Comparison of ENCODE assay signal across 31 cellular contexts in genomic region chr21:45911806-45912325, GRCh38.
"Had no signal": no experiment of that assay in that cellular context is flagged by ENCODE, and none has a peak within 500 bp of the region (broad histone marks: within the 10 kb centered on the region; RNA-seq: fewer than 3 reads in every experiment).

No MANE protein-coding gene starts in this region.

- H3K4me1 ChIP-seq: ascending aorta, colonic mucosa, foreskin keratinocyte, gastrocnemius medialis had no signal

- H3K4me3 ChIP-seq: ascending aorta, breast epithelium, cardiac muscle cell, colonic mucosa, gastrocnemius medialis had no signal

- H3K4me1 Mint-ChIP-seq: activated CD4-positive, alpha-beta T cell treated with anti-CD3 and anti-CD28 coated beads, Interleukin-2, amount 10 ng/mL, durations not matched to agents 24 days and 14 days; activated naive CD8-positive, alpha-beta T cell treated with anti-CD3 and anti-CD28 coated beads, Interleukin-2, amount 10 ng/mL, durations not matched to agents 7 days and 5 days; endodermal cell had no signal

- ATAC-seq: activated CD4-positive, alpha-beta T cell treated with anti-CD3 and anti-CD28 coated beads for 36 hours; activated CD8-positive, alpha-beta memory T cell treated with anti-CD3 and anti-CD28 coated beads, Interleukin-2, amount 10 ng/mL, durations not matched to agents 7 days and 5 days; activated CD8-positive, alpha-beta T cell treated with anti-CD3 and anti-CD28 coated beads, Interleukin-2, amount 10 ng/mL, durations not matched to agents 7 days and 5 days; activated naive CD4-positive, alpha-beta T cell treated with anti-CD3 and anti-CD28 coated beads, Interleukin-2, amount 50 U/mL, for 72 hours; esophagus mucosa; foreskin keratinocyte; gastrocnemius medialis had no signal

- H3K36me3 ChIP-seq: ascending aorta, breast epithelium, cardiac muscle cell, colonic mucosa, gastrocnemius medialis had no signal

- H3K27me3 Mint-ChIP-seq: activated CD4-positive, alpha-beta memory T cell treated with anti-CD3 and anti-CD28 coated beads for 36 hours; activated CD4-positive, alpha-beta T cell treated with anti-CD3 and anti-CD28 coated beads for 36 hours; activated CD4-positive, alpha-beta T cell treated with anti-CD3 and anti-CD28 coated beads, Interleukin-2, amount 10 ng/mL, durations not matched to agents 24 days and 14 days; activated CD8-positive, alpha-beta memory T cell treated with anti-CD3 and anti-CD28 coated beads, Interleukin-2, amount 10 ng/mL, durations not matched to agents 7 days and 5 days; activated naive CD4-positive, alpha-beta T cell treated with anti-CD3 and anti-CD28 coated beads, Interleukin-2, amount 10 ng/mL, durations not matched to agents 7 days and 5 days; activated naive CD8-positive, alpha-beta T cell treated with anti-CD3 and anti-CD28 coated beads, Interleukin-2, amount 10 ng/mL, durations not matched to agents 7 days and 5 days; brain had no signal

- H3K27me3 ChIP-seq: ascending aorta, breast epithelium, cardiac muscle cell, colonic mucosa, foreskin keratinocyte had no signal

- H3K9me3 ChIP-seq: ascending aorta, breast epithelium, colonic mucosa, gastrocnemius medialis had no signal

- DNase-seq: activated CD4-positive, alpha-beta memory T cell treated with anti-CD3 and anti-CD28 coated beads for 36 hours; activated CD4-positive, alpha-beta T cell treated with anti-CD3 and anti-CD28 coated beads for 36 hours; activated CD4-positive, alpha-beta T cell treated with anti-CD3 and anti-CD28 coated beads, Interleukin-2, amount 10 ng/mL, durations not matched to agents 24 days and 14 days; activated CD4-positive, CD25-positive, alpha-beta regulatory T cell; activated CD4-positive, CD25-positive, alpha-beta regulatory T cell treated with anti-CD3 and anti-CD28 coated beads, Interleukin-2, amount 50 U/mL, for 72 hours; activated CD8-positive, alpha-beta memory T cell treated with anti-CD3 and anti-CD28 coated beads, Interleukin-2, amount 10 ng/mL, durations not matched to agents 7 days and 5 days; activated CD8-positive, alpha-beta memory T cell treated with anti-CD3 and anti-CD28 coated beads, Interleukin-2, amount 50 U/mL, for 4 hours; activated CD8-positive, alpha-beta T cell treated with anti-CD3 and anti-CD28 coated beads, Interleukin-2, amount 10 ng/mL, durations not matched to agents 7 days and 5 days; activated effector memory CD4-positive, alpha-beta T cell treated with anti-CD3 and anti-CD28 coated beads, Interleukin-2, amount 50 U/mL, for 16 hours; activated naive CD4-positive, alpha-beta T cell; activated naive CD4-positive, alpha-beta T cell treated with anti-CD3 and anti-CD28 coated beads, Interleukin-2, amount 10 ng/mL, durations not matched to agents 7 days and 5 days; activated naive CD8-positive, alpha-beta T cell treated with anti-CD3 and anti-CD28 coated beads, Interleukin-2, amount 10 ng/mL, durations not matched to agents 7 days and 5 days; activated T-cell treated with anti-CD3 and anti-CD28 coated beads, Interleukin-2, amount 50 U/mL, for 1 hour; activated T-cell treated with anti-CD3 and anti-CD28 coated beads, Interleukin-2, amount 50 U/mL, for 48 hours; central memory CD4-positive, alpha-beta T cell; cerebellar nuclear complex; colonic mucosa; effector memory CD4-positive, alpha-beta T cell; endodermal cell; foreskin keratinocyte; gastrocnemius medialis; glutamatergic neuron; T-helper 2 cell had no signal

- H3K4me3 Mint-ChIP-seq: activated CD4-positive, alpha-beta memory T cell treated with anti-CD3 and anti-CD28 coated beads for 36 hours; activated CD4-positive, alpha-beta T cell treated with anti-CD3 and anti-CD28 coated beads for 36 hours; activated CD4-positive, alpha-beta T cell treated with anti-CD3 and anti-CD28 coated beads, Interleukin-2, amount 10 ng/mL, durations not matched to agents 24 days and 14 days; activated CD8-positive, alpha-beta memory T cell treated with anti-CD3 and anti-CD28 coated beads, Interleukin-2, amount 10 ng/mL, durations not matched to agents 7 days and 5 days; activated CD8-positive, alpha-beta T cell treated with anti-CD3 and anti-CD28 coated beads, Interleukin-2, amount 10 ng/mL, durations not matched to agents 7 days and 5 days; activated naive CD4-positive, alpha-beta T cell treated with anti-CD3 and anti-CD28 coated beads, Interleukin-2, amount 10 ng/mL, durations not matched to agents 7 days and 5 days; activated naive CD8-positive, alpha-beta T cell treated with anti-CD3 and anti-CD28 coated beads, Interleukin-2, amount 10 ng/mL, durations not matched to agents 7 days and 5 days; activated T-helper 1 cell treated with anti-CD3 and anti-CD28 coated beads, Interleukin-12 subunit alpha, Interleukin-12 subunit beta, Interleukin-2, Interleukin-4 antibody, amounts not matched to agents 30 ng/mL and 10 ng/mL and 1 ng/mL, durations not matched to agents 14 hours and 24 hours and 36 hours; brain; endodermal cell had no signal

- H3K27ac Mint-ChIP-seq: activated CD4-positive, alpha-beta memory T cell treated with anti-CD3 and anti-CD28 coated beads for 36 hours; activated CD4-positive, alpha-beta T cell treated with anti-CD3 and anti-CD28 coated beads for 36 hours; activated CD4-positive, alpha-beta T cell treated with anti-CD3 and anti-CD28 coated beads, Interleukin-2, amount 10 ng/mL, durations not matched to agents 24 days and 14 days; activated CD8-positive, alpha-beta memory T cell treated with anti-CD3 and anti-CD28 coated beads, Interleukin-2, amount 10 ng/mL, durations not matched to agents 7 days and 5 days; activated CD8-positive, alpha-beta T cell treated with anti-CD3 and anti-CD28 coated beads, Interleukin-2, amount 10 ng/mL, durations not matched to agents 7 days and 5 days; activated naive CD8-positive, alpha-beta T cell treated with anti-CD3 and anti-CD28 coated beads, Interleukin-2, amount 10 ng/mL, durations not matched to agents 7 days and 5 days; activated T-helper 1 cell treated with anti-CD3 and anti-CD28 coated beads, Interleukin-12 subunit alpha, Interleukin-12 subunit beta, Interleukin-2, Interleukin-4 antibody, amounts not matched to agents 30 ng/mL and 10 ng/mL and 1 ng/mL, durations not matched to agents 14 hours and 24 hours and 36 hours; activated T-helper 2 cell treated with anti-CD3 and anti-CD28 coated beads, Interferon-gamma antibody, Interleukin-2, Interleukin-4, amounts not matched to agents 10 μg/mL and 5 μg/mL and 100 μg/mL, durations not matched to agents 14 hours and 24 hours and 36 hours; endodermal cell had no signal

- H3K9me3 Mint-ChIP-seq: activated CD4-positive, alpha-beta memory T cell treated with anti-CD3 and anti-CD28 coated beads for 36 hours; activated CD4-positive, alpha-beta T cell treated with anti-CD3 and anti-CD28 coated beads, Interleukin-2, amount 10 ng/mL, durations not matched to agents 24 days and 14 days; activated naive CD4-positive, alpha-beta T cell treated with anti-CD3 and anti-CD28 coated beads, Interleukin-2, amount 10 ng/mL, durations not matched to agents 7 days and 5 days; activated naive CD4-positive, alpha-beta T cell treated with anti-CD3 and anti-CD28 coated beads, Interleukin-2, amount 50 U/mL, for 72 hours; activated naive CD8-positive, alpha-beta T cell treated with anti-CD3 and anti-CD28 coated beads, Interleukin-2, amount 10 ng/mL, durations not matched to agents 7 days and 5 days; activated T-helper 1 cell treated with anti-CD3 and anti-CD28 coated beads, Interleukin-12 subunit alpha, Interleukin-12 subunit beta, Interleukin-2, Interleukin-4 antibody, amounts not matched to agents 30 ng/mL and 10 ng/mL and 1 ng/mL, durations not matched to agents 14 hours and 24 hours and 36 hours; activated T-helper 2 cell treated with anti-CD3 and anti-CD28 coated beads, Interferon-gamma antibody, Interleukin-2, Interleukin-4, amounts not matched to agents 10 μg/mL and 5 μg/mL and 100 μg/mL, durations not matched to agents 14 hours and 24 hours and 36 hours; brain; endodermal cell had no signal

- H3K27ac ChIP-seq: ascending aorta, breast epithelium, cardiac muscle cell, colonic mucosa, foreskin keratinocyte, gastrocnemius medialis had no signal

- H3K36me3 Mint-ChIP-seq: activated CD4-positive, alpha-beta memory T cell treated with anti-CD3 and anti-CD28 coated beads for 36 hours; activated CD8-positive, alpha-beta memory T cell treated with anti-CD3 and anti-CD28 coated beads, Interleukin-2, amount 10 ng/mL, durations not matched to agents 7 days and 5 days; activated naive CD4-positive, alpha-beta T cell treated with anti-CD3 and anti-CD28 coated beads, Interleukin-2, amount 10 ng/mL, durations not matched to agents 7 days and 5 days; activated naive CD4-positive, alpha-beta T cell treated with anti-CD3 and anti-CD28 coated beads, Interleukin-2, amount 50 U/mL, for 72 hours; activated naive CD8-positive, alpha-beta T cell treated with anti-CD3 and anti-CD28 coated beads, Interleukin-2, amount 10 ng/mL, durations not matched to agents 7 days and 5 days; brain had no signal
